In the genomic region with DNA sequence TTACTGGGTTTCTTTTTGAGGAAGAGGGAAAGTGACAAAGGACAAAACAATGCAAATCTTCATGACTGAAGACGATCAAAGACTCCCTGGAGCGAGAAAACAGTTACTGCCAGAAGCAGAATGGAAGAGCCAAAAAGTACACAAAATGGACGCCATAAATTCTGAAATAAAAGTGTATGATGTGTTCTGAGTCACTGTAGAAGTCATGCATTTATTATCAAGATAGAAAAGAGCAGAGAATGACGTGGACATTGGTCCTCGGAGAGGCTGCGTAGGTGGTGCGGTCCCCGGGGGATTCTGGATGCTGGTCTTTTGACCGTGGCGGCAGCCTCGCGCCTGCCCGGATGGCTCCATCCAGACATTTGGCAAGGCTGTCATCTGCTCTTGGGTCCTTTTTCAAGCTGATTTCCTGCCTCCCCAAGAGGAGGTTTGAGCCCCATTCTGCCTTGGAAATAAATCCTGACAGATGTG, we compare ENCODE assay signal across 1 cellular context.
TF ChIP-seq lines count a peak whose summit lies in the region.

No MANE protein-coding gene starts in this region.

TF ChIP-seq in SK-N-SH, 30 proteins besides CTCF, POLR2A, EP300 and RAD21 (continued from another document):
- no peak for TF ChIP-seq POLR2AphosphoS5 (IDR thresholded peaks at IDR 0.05; ENCODE audit: low read depth, low read length)
